Comparison of ENCODE assay signal across 22 cellular contexts in the genomic region with DNA sequence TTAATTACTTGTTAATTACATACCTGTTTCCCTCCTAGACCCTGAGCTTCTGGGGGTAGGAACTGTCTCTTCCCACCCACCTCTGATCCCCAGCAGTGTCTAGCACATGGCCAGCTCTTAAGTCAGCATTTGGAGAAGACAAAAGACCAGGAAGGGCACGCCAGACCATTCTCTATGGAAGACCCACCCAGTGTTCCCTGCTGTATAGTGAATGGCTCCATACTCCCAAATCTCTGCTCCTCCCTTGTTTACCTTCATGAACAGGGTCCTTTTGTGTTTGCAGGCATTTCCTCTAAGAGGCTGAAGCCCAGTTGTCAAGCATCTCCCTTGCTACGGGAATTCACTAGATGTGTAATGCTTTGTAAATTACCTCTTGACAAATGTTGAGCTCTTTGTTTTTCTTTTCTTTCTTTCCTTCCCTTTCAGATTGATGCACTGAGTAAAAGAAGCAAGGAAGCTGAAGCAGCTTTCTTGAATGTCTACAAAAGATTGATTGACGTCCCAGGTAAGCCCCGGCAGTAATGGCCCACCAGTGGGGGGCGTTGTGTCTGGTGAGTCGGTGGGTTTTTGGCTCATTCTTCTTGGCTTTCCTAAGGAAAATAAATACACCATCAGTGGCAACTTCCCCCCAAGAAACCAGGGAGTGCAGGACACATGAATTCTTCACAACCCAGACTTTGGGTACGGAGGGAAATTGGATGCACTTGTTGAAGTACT.
A peak's percentile ranks its signal among the peaks of the same experiment; 100 is the strongest.
DNase-seq lines count a peak whose midpoint lies in the region; ATAC-seq, FAIRE-seq and TF ChIP-seq lines count a peak whose summit lies in the region.
"Had no signal": no experiment of that assay in that cellular context is flagged by ENCODE, and none has a peak within 500 bp of the region (broad histone marks: within the 10 kb centered on the region; RNA-seq: fewer than 3 reads in every experiment).

No MANE protein-coding gene starts in this region.

- TF ChIP-seq POLR2A in NB4 (IDR thresholded peaks at IDR 0.05; ENCODE audit: extremely low read depth, insufficient read length) = no peak

- H3K9ac ChIP-seq in endodermal cell (ENCODE audit: extremely low read depth, low read length, poor library complexity, severe bottlenecking) = no peak overlapping the region
- H3K9ac ChIP-seq: KMS-11 had no signal

- H3K27me3 Mint-ChIP-seq in endodermal cell (ENCODE audit: insufficient read depth) = no peaks in the 10 kb centered on the region
- H3K27me3 Mint-ChIP-seq: activated B cell treated with CpG ODN at 0.5 μM for 24 hours; activated CD4-positive, alpha-beta memory T cell treated with anti-CD3 and anti-CD28 coated beads, Interleukin-2, amount 10 ng/mL, durations not matched to agents 7 days and 5 days; memory B cell; stimulated activated naive CD8-positive, alpha-beta T cell treated with anti-CD3 and anti-CD28 coated beads, Interleukin-15, amount 100 ng/mL, for 72 hours had no signal

- no peak overlapping the region for H3K4me3 Mint-ChIP-seq in endodermal cell
- H3K4me3 Mint-ChIP-seq: activated B cell treated with CpG ODN at 0.5 μM for 24 hours; activated CD4-positive, alpha-beta memory T cell treated with anti-CD3 and anti-CD28 coated beads, Interleukin-2, amount 10 ng/mL, durations not matched to agents 7 days and 5 days; memory B cell; stimulated activated naive CD8-positive, alpha-beta T cell treated with anti-CD3 and anti-CD28 coated beads, Interleukin-15, amount 100 ng/mL, for 72 hours had no signal

- no peaks in the 10 kb centered on the region for H3K27me3 ChIP-seq in endodermal cell (ENCODE audit: control insufficient read depth, insufficient read depth, low read length, poor library complexity, severe bottlenecking)
- H3K27me3 ChIP-seq: body of pancreas, tibial artery had no signal

- peaks cover 16% of the 10 kb centered on the region for H3K4me1 Mint-ChIP-seq in endodermal cell
- H3K4me1 Mint-ChIP-seq: memory B cell had no signal

- intact Hi-C loops in cardiac septum (cut with DNase I) (no loop called here), Right ventricle myocardium inferior (cut with DNase I) (no loop called here)

- no peak overlapping the region for H3K27ac ChIP-seq in endodermal cell (ENCODE audit: low read depth, low read length)
- H3K27ac ChIP-seq: A549, body of pancreas, KMS-11, tibial artery had no signal

- H3K36me3 ChIP-seq in endodermal cell (ENCODE audit: control insufficient read depth, insufficient read depth, low read length) = peaks cover 35% of the 10 kb centered on the region

- no peaks in the 10 kb centered on the region for H3K4me1 ChIP-seq in endodermal cell (ENCODE audit: control insufficient read depth, insufficient read depth, low read length)
- H3K4me1 ChIP-seq: body of pancreas, tibial artery had no signal

- no peak overlapping the region for H3K4me3 ChIP-seq in NB4 (ENCODE audit: low read depth, low read length)
- no peak overlapping the region for H3K4me3 ChIP-seq in endodermal cell (ENCODE audit: low read length)
- H3K4me3 ChIP-seq: A549, body of pancreas, tibial artery had no signal

- H3K9me3 Mint-ChIP-seq in endodermal cell = peaks cover 5% of the 10 kb centered on the region
- H3K9me3 Mint-ChIP-seq: stimulated activated naive CD8-positive, alpha-beta T cell treated with anti-CD3 and anti-CD28 coated beads, Interleukin-15, amount 100 ng/mL, for 72 hours had no signal

- H3K36me3 Mint-ChIP-seq in endodermal cell (ENCODE audit: low read depth) = peaks cover 65% of the 10 kb centered on the region

- TF ChIP-seq CTCF in NB4 (IDR thresholded peaks at IDR 0.05; ENCODE audit: low read depth, low read length) (peak; percentile 35), endodermal cell (conservative IDR thresholded peaks at IDR 0.05) (peak; percentile 66)

- no peak for ATAC-seq in Right ventricle myocardium inferior
- ATAC-seq: A549; body of pancreas; stimulated activated naive CD8-positive, alpha-beta T cell treated with anti-CD3 and anti-CD28 coated beads, Interleukin-15, amount 100 ng/mL, for 72 hours had no signal

- WGBS in endodermal cell (ENCODE audit: insufficient coverage in 1 of 2, insufficient read length in 1 of 2), 2 experiments = 86 to 87% methylated on average over 3 to 7 of the region's 7 CpGs

- no peak for FAIRE-seq in RCC 7860 (lab: Jason Lieb, UNC)
- no peak for FAIRE-seq in frontal cortex (lab: Jason Lieb, UNC)
- FAIRE-seq: A549 had no signal

- H3K9me3 ChIP-seq in endodermal cell (ENCODE audit: control insufficient read depth, low read length) = peaks cover 8% of the 10 kb centered on the region
- H3K9me3 ChIP-seq: Caco-2, tibial artery had no signal

- H3K27ac Mint-ChIP-seq in endodermal cell = peak overlapping the region; percentile 77
- H3K27ac Mint-ChIP-seq: activated B cell treated with CpG ODN at 0.5 μM for 24 hours; activated CD4-positive, alpha-beta memory T cell treated with anti-CD3 and anti-CD28 coated beads, Interleukin-2, amount 10 ng/mL, durations not matched to agents 7 days and 5 days; memory B cell; stimulated activated naive CD8-positive, alpha-beta T cell treated with anti-CD3 and anti-CD28 coated beads, Interleukin-15, amount 100 ng/mL, for 72 hours had no signal

- DNase-seq in cardiac septum (ENCODE audit: low spot score) (peak; percentile 58), Right ventricle myocardium inferior (ENCODE audit: missing footprints) (no peak), NB4 (ENCODE audit: low read depth) (no peak), endodermal cell (no peak), RCC 7860 (ENCODE audit: low spot score) (no peak), NCI-H2171 treated with DMSO at 0.1 percent for 48 hours (lab: John Stamatoyannopoulos, UW) (no peak), NCI-H526 treated with DMSO at 0.1 percent for 48 hours (lab: John Stamatoyannopoulos, UW) (no peak), frontal cortex (ENCODE audit: low spot score in 2 of 2) (no peak)
- DNase-seq: activated B cell treated with CpG ODN at 0.5 μM for 24 hours; activated CD4-positive, alpha-beta memory T cell treated with anti-CD3 and anti-CD28 coated beads, Interleukin-2, amount 10 ng/mL, durations not matched to agents 7 days and 5 days; activated gamma-delta T cell treated with Interleukin-2 at 50 U/mL for 16 hours; body of pancreas; effector memory CD4-positive, alpha-beta T cell; NCI-H1048; NCI-H1930; right cardiac atrium; stimulated activated naive CD8-positive, alpha-beta T cell treated with anti-CD3 and anti-CD28 coated beads, Interleukin-15, amount 100 ng/mL, for 72 hours; tibial artery had no signal
